ENCODE assay signal across 16 cellular contexts in the genomic region with DNA sequence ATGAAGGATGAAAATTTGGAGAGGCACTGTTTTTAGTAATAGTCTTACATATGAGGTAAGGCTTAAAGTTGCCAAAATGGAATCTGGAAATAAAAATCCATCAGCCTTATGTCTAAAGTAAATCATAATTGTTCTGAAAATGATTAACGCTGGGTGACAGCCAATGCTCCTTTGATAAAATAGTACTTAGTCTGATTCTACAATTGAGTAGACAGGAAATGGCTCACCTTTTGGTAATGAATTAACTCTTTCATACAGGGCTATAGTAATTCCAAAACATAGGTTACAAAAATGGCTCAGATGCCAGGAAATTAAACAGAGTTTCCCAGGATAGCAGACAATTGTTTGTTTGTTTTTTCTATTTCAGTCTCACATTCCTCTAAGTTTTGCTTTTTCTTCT.
DNase-seq lines count a peak whose midpoint lies in the region.
"Had no signal": no experiment of that assay in that cellular context is flagged by ENCODE, and none has a peak within 500 bp of the region (broad histone marks: within the 10 kb centered on the region; RNA-seq: fewer than 3 reads in every experiment).

No MANE protein-coding gene starts in this region.

- no peaks in the 10 kb centered on the region for H3K27me3 ChIP-seq in H7 (ENCODE audit: control insufficient read depth, insufficient read depth, low read length)

- DNase-seq in DMS153 (lab: John Stamatoyannopoulos, UW) (peak; percentile 40), HT1080 (ENCODE audit: low read depth) (peak; percentile 54), NCI-H774 (lab: John Stamatoyannopoulos, UW) (peak; percentile 23), glomerular endothelial cell (ENCODE audit: extremely low read depth, low read depth, low spot score) (peak; percentile 47), cortex of kidney (lab: John Stamatoyannopoulos, UW) (no peak), H7 (no peak), NCI-H1930 (lab: John Stamatoyannopoulos, UW) (no peak)
- DNase-seq: Caco-2; CD4-positive, CD25-positive, alpha-beta regulatory T cell; DMS 273 treated with DMSO at 0.1 percent for 48 hours; NCI-H1694; NCI-H2171 treated with DMSO at 0.1 percent for 48 hours; NCI-H446 treated with DMSO at 0.1 percent for 48 hours; NCI-H82; Right ventricle myocardium superior; T-helper 17 cell had no signal

- no peaks in the 10 kb centered on the region for H3K36me3 ChIP-seq in H7 (replicated peaks; ENCODE audit: control insufficient read depth, insufficient read depth, low read length)

- H3K4me3 ChIP-seq in H7 (ENCODE audit: insufficient read depth, low read depth, low read length) = no peak overlapping the region

Comparison
In these comparisons a context has a peak if more than half of its experiments do, and no peak if none do; other contexts are left out.
1. DNase-seq: peak in DMS153 (single experiment), HT1080 (single experiment), NCI-H774 (single experiment) and glomerular endothelial cell (single experiment); none in cortex of kidney (single experiment), H7 (single experiment) and NCI-H1930 (0 of 2).